In genomic region chr9:23766613-23767012, GRCh38 we compare ENCODE assay signal across 32 cellular contexts. TPM values are rescaled to one million over a fixed set of nuclear protein-coding genes. Genes with fewer than 3 reads are reported as not detected.
"Had no signal": no experiment of that assay in that cellular context is flagged by ENCODE, and none has a peak within 500 bp of the region (broad histone marks: within the 10 kb centered on the region; RNA-seq: fewer than 3 reads in every experiment).

No MANE protein-coding gene starts in this region.

- DNase-seq: activated CD4-positive, alpha-beta memory T cell treated with anti-CD3 and anti-CD28 coated beads, Interleukin-2, amount 10 ng/mL, durations not matched to agents 7 days and 5 days; activated CD4-positive, alpha-beta T cell treated with anti-CD3 and anti-CD28 coated beads for 1 hour; activated CD4-positive, alpha-beta T cell treated with anti-CD3 and anti-CD28 coated beads, Interleukin-2, amount 10 ng/mL, durations not matched to agents 7 days and 5 days; activated gamma-delta T cell treated with Interleukin-2 at 50 U/mL for 16 hours; activated naive CD4-positive, alpha-beta T cell treated with anti-CD3 and anti-CD28 coated beads, Interleukin-2, amount 50 U/mL, for 16 hours; activated naive CD8-positive, alpha-beta T cell treated with anti-CD3 and anti-CD28 coated beads, Interleukin-2, amount 50 U/mL, for 24 hours; activated T-cell treated with anti-CD3 and anti-CD28 coated beads, Interleukin-2, amount 50 U/mL, for 4 hours; amygdala; dorsolateral prefrontal cortex; effector memory CD4-positive, alpha-beta T cell; gastrocnemius medialis; hypothalamus; immature natural killer cell; kidney; mesendoderm; posterior cingulate gyrus; small intestine; stimulated activated CD4-positive, alpha-beta T cell treated with anti-CD3 and anti-CD28 coated beads, Interleukin-4, amount 100 ng/mL, for 24 hours; stimulated activated naive CD8-positive, alpha-beta T cell treated with anti-CD3 and anti-CD28 coated beads, Interleukin-15, amount 100 ng/mL, for 72 hours; substantia nigra; T-helper 2 cell; upper lobe of left lung had no signal

- H3K27me3 ChIP-seq: breast epithelium, dorsolateral prefrontal cortex, gastrocnemius medialis, upper lobe of left lung had no signal

- H3K4me3 ChIP-seq: breast epithelium, coronary artery, dorsolateral prefrontal cortex, gastrocnemius medialis, lung, upper lobe of left lung had no signal

- H3K36me3 Mint-ChIP-seq: immature natural killer cell; stimulated activated effector memory CD8-positive, alpha-beta T cell treated with anti-CD3 and anti-CD28 coated beads, Interleukin-12 subunit alpha, Interleukin-12 subunit beta, amount 100 ng/mL, for 72 hours had no signal

- ATAC-seq: activated naive CD8-positive, alpha-beta T cell treated with anti-CD3 and anti-CD28 coated beads, Interleukin-2, amount 50 U/mL, for 24 hours; activated T-cell treated with anti-CD3 and anti-CD28 coated beads, Interleukin-2, amount 50 U/mL, for 4 hours; activated T-helper 17 cell treated with anti-CD3 and anti-CD28 coated beads, Interleukin-2, amount 50 U/mL, for 72 hours; gastrocnemius medialis; left lobe of liver; sciatic nerve; stimulated activated effector memory CD8-positive, alpha-beta T cell treated with anti-CD3 and anti-CD28 coated beads, Interleukin-12 subunit alpha, Interleukin-12 subunit beta, amount 100 ng/mL, for 72 hours; stimulated activated naive CD8-positive, alpha-beta T cell treated with anti-CD3 and anti-CD28 coated beads, Interleukin-15, amount 100 ng/mL, for 72 hours; WTC11 had no signal

- FAIRE-seq: kidney, small intestine had no signal

- H3K9me3 ChIP-seq: breast epithelium, gastrocnemius medialis, upper lobe of left lung had no signal

- H3K27ac ChIP-seq: breast epithelium, coronary artery, dorsolateral prefrontal cortex, gastrocnemius medialis, upper lobe of left lung had no signal

- H3K9me3 Mint-ChIP-seq: WTC11 had no signal

- H3K36me3 ChIP-seq: breast epithelium, gastrocnemius medialis, upper lobe of left lung had no signal

- H3K4me1 ChIP-seq: gastrocnemius medialis, upper lobe of left lung had no signal

- H3K27ac Mint-ChIP-seq: activated CD4-positive, alpha-beta memory T cell treated with anti-CD3 and anti-CD28 coated beads, Interleukin-2, amount 10 ng/mL, durations not matched to agents 7 days and 5 days; activated CD4-positive, alpha-beta T cell treated with anti-CD3 and anti-CD28 coated beads, Interleukin-2, amount 10 ng/mL, durations not matched to agents 7 days and 5 days; activated naive CD8-positive, alpha-beta T cell treated with anti-CD3 and anti-CD28 coated beads, Interleukin-2, amount 50 U/mL, for 24 hours; activated T-helper 17 cell treated with anti-CD3 and anti-CD28 coated beads, Interleukin-2, amount 50 U/mL, for 72 hours; immature natural killer cell; nephron; stimulated activated effector memory CD8-positive, alpha-beta T cell treated with anti-CD3 and anti-CD28 coated beads, Interleukin-12 subunit alpha, Interleukin-12 subunit beta, amount 100 ng/mL, for 72 hours; stimulated activated naive CD8-positive, alpha-beta T cell treated with anti-CD3 and anti-CD28 coated beads, Interleukin-15, amount 100 ng/mL, for 72 hours had no signal

RNA-seq across cellular contexts. Expression of gene ELAVL2, which starts 59.4 kb away (rescaled TPM):
- total RNA-seq: activated CD4-positive, alpha-beta memory T cell treated with anti-CD3 and anti-CD28 coated beads, Interleukin-2, amount 10 ng/mL, durations not matched to agents 7 days and 5 days; activated CD4-positive, alpha-beta T cell treated with anti-CD3 and anti-CD28 coated beads, Interleukin-2, amount 10 ng/mL, durations not matched to agents 7 days and 5 days; activated T-cell treated with anti-CD3 and anti-CD28 coated beads, Interleukin-2, amount 50 U/mL, for 4 hours; activated T-helper 17 cell treated with anti-CD3 and anti-CD28 coated beads, Interleukin-2, amount 50 U/mL, for 72 hours; gastrocnemius medialis; mononuclear cell had no signal
- polyA plus RNA-seq: immature natural killer cell had no signal
